Comparison of ENCODE assay signal across 13 cellular contexts in genomic region chr7:32611201-32611691, GRCh38.
A peak's percentile ranks its signal among the peaks of the same experiment; 100 is the strongest.
DNase-seq lines count a peak whose midpoint lies in the region; ATAC-seq and TF ChIP-seq lines count a peak whose summit lies in the region.
"Had no signal": no experiment of that assay in that cellular context is flagged by ENCODE, and none has a peak within 500 bp of the region (broad histone marks: within the 10 kb centered on the region; RNA-seq: fewer than 3 reads in every experiment).

No MANE protein-coding gene starts in this region.

- intact Hi-C loops in breast epithelium (cut with DNase I; ENCODE audit: low total_unique reads) (no loop called here), mammary epithelial cell (cut with micrococcal nuclease) (no loop called here), aorta (cut with DNase I) (no loop called here)

- H4K20me1 ChIP-seq in mammary epithelial cell (ENCODE audit: insufficient read depth, low read length): no peaks in the 10 kb centered on the region

- no peak for TF ChIP-seq POLR2A in breast epithelium (IDR thresholded peaks at IDR 0.05)

- in situ Hi-C loops in mammary epithelial cell (cut with MboI; ENCODE audit: low sequenced_read_pairs in 2 of 2): no loop called here

- DNase-seq in breast epithelium (ENCODE audit: low spot score in 2 of 2) (no peak), mammary epithelial cell (no peak), fibroblast of mammary gland (ENCODE audit: low read depth) (peak; percentile 59), aorta (no peak), UCSD-AML1 (lab: John Stamatoyannopoulos, UW; ENCODE audit: unreplicated experiment) (no peak), retina (no peak), SW480 (ENCODE audit: low spot score) (no peak)
- DNase-seq: activated naive CD4-positive, alpha-beta T cell treated with Interleukin-2 at 50 U/mL for 16 hours; cerebellar nuclear complex; esophagus squamous epithelium had no signal

- H3K27ac ChIP-seq in breast epithelium (peak overlapping the region; percentile 64 to 73), mammary epithelial cell (ENCODE audit: insufficient read depth, low read depth, low read length) (no peak overlapping the region), muscle layer of colon (ENCODE audit: low read depth, low read length) (peak overlapping the region; percentile 16), aorta (ENCODE audit: low read depth in 1 of 2, low read length in 2 of 2) (no peak overlapping the region)
- H3K27ac ChIP-seq: 22Rv1, SK-N-MC had no signal

- dilution Hi-C loops in mammary epithelial cell (cut with HindIII; ENCODE audit: low sequenced_read_pairs): no loop called here

- H3K9me3 ChIP-seq in breast epithelium (no peaks in the 10 kb centered on the region), mammary epithelial cell (replicated peaks; ENCODE audit: insufficient read depth, low read length) (no peaks in the 10 kb centered on the region), muscle layer of colon (ENCODE audit: low read length) (no peaks in the 10 kb centered on the region), aorta (ENCODE audit: control insufficient read depth, low read length) (no peaks in the 10 kb centered on the region)
- H3K9me3 ChIP-seq: esophagus squamous epithelium had no signal

- H3K4me2 ChIP-seq in mammary epithelial cell (ENCODE audit: insufficient read depth, low read depth, low read length): no peak overlapping the region

- H3K4me1 ChIP-seq in breast epithelium: no peaks in the 10 kb centered on the region
- H3K4me1 ChIP-seq in mammary epithelial cell (ENCODE audit: insufficient read depth, low read length): peaks cover 2% of the 10 kb centered on the region
- peaks cover 5% of the 10 kb centered on the region for H3K4me1 ChIP-seq in muscle layer of colon (ENCODE audit: insufficient read depth, low read length)
- H3K4me1 ChIP-seq in aorta (ENCODE audit: control insufficient read depth in 1 of 2, insufficient read depth in 2 of 2, low read length in 2 of 2): peaks cover 2 to 4% of the 10 kb centered on the region in 2 donors

- peak; percentile 47 for ATAC-seq in aorta (ENCODE audit: low FRiP score)

- H3K4me3 ChIP-seq in breast epithelium: no peak overlapping the region
- no peak overlapping the region for H3K4me3 ChIP-seq in mammary epithelial cell (replicated peaks in 1 of 3; ENCODE audit: insufficient read depth in 1 of 3, low read depth in 2 of 3, low read length in 3 of 3)
- no peak overlapping the region for H3K4me3 ChIP-seq in fibroblast of mammary gland (ENCODE audit: control insufficient read depth, low read depth, low read length)
- H3K4me3 ChIP-seq in muscle layer of colon (ENCODE audit: low read depth in 1 of 2, low read length in 2 of 2): no peak overlapping the region
- H3K4me3 ChIP-seq in aorta (ENCODE audit: low read length in 2 of 2): no peak overlapping the region
- H3K4me3 ChIP-seq: esophagus squamous epithelium, SK-N-MC had no signal

- H3K79me2 ChIP-seq in mammary epithelial cell (ENCODE audit: insufficient read depth, low read length): no peaks in the 10 kb centered on the region

- H3K9ac ChIP-seq in mammary epithelial cell (ENCODE audit: insufficient read depth, low read length): no peak overlapping the region
- no peak overlapping the region for H3K9ac ChIP-seq in muscle layer of colon (ENCODE audit: low read length)

- H3K27me3 ChIP-seq in breast epithelium (no peaks in the 10 kb centered on the region), mammary epithelial cell (ENCODE audit: insufficient read depth, low read length) (no peaks in the 10 kb centered on the region), muscle layer of colon (ENCODE audit: control insufficient read depth in 1 of 2, insufficient read depth in 2 of 2, low read length in 2 of 2) (no peaks in the 10 kb centered on the region), aorta (ENCODE audit: control insufficient read depth in 1 of 2, insufficient read depth in 2 of 2, low read length in 1 of 2) (no peaks in the 10 kb centered on the region)
- H3K27me3 ChIP-seq: esophagus squamous epithelium had no signal

- 87% methylated on average over 4 of the region's 4 CpGs for WGBS in mammary epithelial cell (ENCODE audit: low coverage, missing lambda C conversion rate)
- WGBS in aorta, 2 donors: 5 to 11% methylated on average over 4 of the region's 4 CpGs

- BruUV-seq in mammary epithelial cell (replicated peaks; lab: Mats Ljungman, UMichigan): no TSS peak

- TF ChIP-seq CTCF in breast epithelium (IDR thresholded peaks at IDR 0.05) (no peak), mammary epithelial cell (conservative IDR thresholded peaks at IDR 0.05 in 1 of 2, IDR thresholded peaks at IDR 0.05 in 1 of 2; ENCODE audit: extremely low read depth in 1 of 2, insufficient read depth in 1 of 2, low read depth in 1 of 2, low read length in 2 of 2) (no peak), fibroblast of mammary gland (conservative IDR thresholded peaks at IDR 0.05; ENCODE audit: control insufficient read depth, insufficient read depth, low read depth, low read length) (no peak)

- H3K36me3 ChIP-seq in breast epithelium (no peaks in the 10 kb centered on the region), mammary epithelial cell (ENCODE audit: insufficient read depth, low read length) (no peaks in the 10 kb centered on the region), muscle layer of colon (ENCODE audit: insufficient read depth, low read length) (no peaks in the 10 kb centered on the region), aorta (ENCODE audit: control insufficient read depth in 1 of 2, insufficient read depth in 2 of 2, low read length in 1 of 2) (no peaks in the 10 kb centered on the region)
- H3K36me3 ChIP-seq: esophagus squamous epithelium had no signal

- H2AFZ ChIP-seq in mammary epithelial cell (ENCODE audit: low read depth, low read length): no peak overlapping the region

- CTCF ChIA-PET in mammary epithelial cell (lab: Charles Lee; ENCODE audit: low non-redundant PET): no interaction called here

Comparison
In these comparisons a context has a peak if more than half of its experiments do, and no peak if none do; other contexts are left out.
1. H3K27ac ChIP-seq: peak in breast epithelium (2 of 2) and muscle layer of colon (single experiment); none in mammary epithelial cell (single experiment) and aorta (0 of 2).